12 cellular contexts compared by ENCODE assay signal in the genomic region with DNA sequence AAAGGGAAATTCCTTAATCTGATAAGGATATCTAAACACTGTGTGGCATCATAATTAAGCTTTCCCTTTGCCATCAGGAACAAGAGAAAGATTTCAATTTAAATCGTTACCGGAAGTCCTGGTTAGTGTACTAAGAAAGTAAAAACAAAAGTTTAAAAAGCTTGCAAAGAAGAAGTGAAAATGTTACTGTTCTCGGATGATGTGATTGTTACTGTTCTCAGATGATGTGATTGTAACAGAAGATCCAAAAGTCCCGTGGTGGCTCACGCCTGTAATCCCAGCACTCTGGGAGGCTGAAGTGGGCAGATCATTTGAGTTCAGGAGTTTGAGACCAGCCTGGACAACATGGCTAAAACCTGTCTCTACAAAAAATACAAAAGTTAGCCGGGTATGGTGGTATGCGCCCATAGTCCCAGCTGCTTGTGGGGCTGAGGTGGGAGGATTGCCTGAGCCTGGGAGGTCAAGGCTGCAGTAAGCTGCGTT.
A peak's percentile ranks its signal among the peaks of the same experiment; 100 is the strongest.
DNase-seq lines count a peak whose midpoint lies in the region; ATAC-seq and TF ChIP-seq lines count a peak whose summit lies in the region.
"Had no signal": no experiment of that assay in that cellular context is flagged by ENCODE, and none has a peak within 500 bp of the region (broad histone marks: within the 10 kb centered on the region; RNA-seq: fewer than 3 reads in every experiment).

No MANE protein-coding gene starts in this region.

- H3K4me3 Mint-ChIP-seq in CD4-positive, alpha-beta T cell, result peak overlapping the region; percentile 18
- peak overlapping the region in 1 of 3 donors; percentile 46 for H3K4me3 Mint-ChIP-seq in T-cell

- H3K4me1 Mint-ChIP-seq in CD4-positive, alpha-beta T cell (ENCODE audit: low read depth), result peaks cover 38% of the 10 kb centered on the region
- peaks cover 22 to 42% (median 25%) of the 10 kb centered on the region in 3 donors for H3K4me1 Mint-ChIP-seq in T-cell

- no peak for ATAC-seq in CD4-positive, alpha-beta T cell (ENCODE audit: poor library complexity)
- ATAC-seq in GM19035 (IDR thresholded peaks at IDR 0.05; ENCODE audit: unreplicated experiment), result peak; percentile 87
- peak; percentile 94 for ATAC-seq in HG02938 (IDR thresholded peaks at IDR 0.05; ENCODE audit: unreplicated experiment)
- ATAC-seq in T-cell (replicated peaks in 1 of 4), result no peak

- no peak overlapping the region for H3K27ac ChIP-seq in CD4-positive, alpha-beta T cell (ENCODE audit: low read depth, low read length)

- intact Hi-C loops in CD4-positive, alpha-beta T cell (cut with DNase I, micrococcal nuclease), result loop anchor here in 1 of 2 experiments (10.0 kb wide), 1 partner anchor 51 kb away; no protein-coding TSS in a partner anchor

- peak overlapping the region; percentile 53 for H3K27ac Mint-ChIP-seq in CD4-positive, alpha-beta T cell
- peak overlapping the region; percentile 16 to 73 for H3K27ac Mint-ChIP-seq in T-cell

- peaks cover 14% of the 10 kb centered on the region for H3K36me3 Mint-ChIP-seq in CD4-positive, alpha-beta T cell (ENCODE audit: low read depth)
- peaks cover 5% of the 10 kb centered on the region for H3K36me3 Mint-ChIP-seq in T-cell

- H3K27me3 Mint-ChIP-seq in CD4-positive, alpha-beta T cell, result no peaks in the 10 kb centered on the region
- no peaks in the 10 kb centered on the region for H3K27me3 Mint-ChIP-seq in T-cell

- in situ Hi-C loops in KBM-7 (cut with MboI; ENCODE audit: low pct_unique_long_range_greater_than_20kb, low sequenced_read_pairs), result no loop called here

- H3K9me3 Mint-ChIP-seq in CD4-positive, alpha-beta T cell, result no peaks in the 10 kb centered on the region
- H3K9me3 Mint-ChIP-seq in T-cell, result peaks cover 0 to 15% (median 5%) of the 10 kb centered on the region in 3 donors

- no peak for DNase-seq in CD4-positive, alpha-beta T cell
- DNase-seq in T-cell (no peak), NCI-H510A (lab: John Stamatoyannopoulos, UW) (no peak), activated gamma-delta T cell treated with Interleukin-2 at 50 U/mL for 16 hours (no peak), germinal center (ENCODE audit: low spot score) (no peak), KBM-7 (no peak)
- DNase-seq: activated T-cell treated with anti-CD3 and anti-CD28 coated beads, Interleukin-2, amount 50 U/mL, for 48 hours; Caco-2; glutamatergic neuron; NCI-H774 had no signal

- CTCF ChIA-PET in CD4-positive, alpha-beta T cell (lab: Charles Lee), result interaction anchor here (1.5 kb wide), 1 partner anchor 9 kb away, joined by 3 read pairs; no protein-coding TSS in a partner anchor
- CTCF ChIA-PET in T-cell (lab: Charles Lee), result interaction anchor here in 1 of 2 donors (1.0 kb wide), 1 partner anchor 125 kb away, joined by 3 read pairs; no protein-coding TSS in a partner anchor

- H3K27me3 ChIP-seq in CD4-positive, alpha-beta T cell (ENCODE audit: control insufficient read depth, insufficient read depth, low read length), result no peaks in the 10 kb centered on the region

- POLR2A ChIA-PET in CD4-positive, alpha-beta T cell (lab: Charles Lee), result no interaction called here
- POLR2A ChIA-PET in T-cell (lab: Charles Lee), result no interaction called here

- H3K9me3 ChIP-seq in CD4-positive, alpha-beta T cell (ENCODE audit: control insufficient read depth, low read length), result no peaks in the 10 kb centered on the region
- H3K9me3 ChIP-seq: Caco-2 had no signal

- TF ChIP-seq CTCF in CD4-positive, alpha-beta T cell (IDR thresholded peaks at IDR 0.05), result no peak

Comparison
In these comparisons a context has a peak if more than half of its experiments do, and no peak if none do; other contexts are left out.
1. ATAC-seq: peak in GM19035 (single experiment) and HG02938 (single experiment); none in CD4-positive, alpha-beta T cell (single experiment) and T-cell (0 of 4).